ENCODE assay signal across 17 cellular contexts in the genomic region with DNA sequence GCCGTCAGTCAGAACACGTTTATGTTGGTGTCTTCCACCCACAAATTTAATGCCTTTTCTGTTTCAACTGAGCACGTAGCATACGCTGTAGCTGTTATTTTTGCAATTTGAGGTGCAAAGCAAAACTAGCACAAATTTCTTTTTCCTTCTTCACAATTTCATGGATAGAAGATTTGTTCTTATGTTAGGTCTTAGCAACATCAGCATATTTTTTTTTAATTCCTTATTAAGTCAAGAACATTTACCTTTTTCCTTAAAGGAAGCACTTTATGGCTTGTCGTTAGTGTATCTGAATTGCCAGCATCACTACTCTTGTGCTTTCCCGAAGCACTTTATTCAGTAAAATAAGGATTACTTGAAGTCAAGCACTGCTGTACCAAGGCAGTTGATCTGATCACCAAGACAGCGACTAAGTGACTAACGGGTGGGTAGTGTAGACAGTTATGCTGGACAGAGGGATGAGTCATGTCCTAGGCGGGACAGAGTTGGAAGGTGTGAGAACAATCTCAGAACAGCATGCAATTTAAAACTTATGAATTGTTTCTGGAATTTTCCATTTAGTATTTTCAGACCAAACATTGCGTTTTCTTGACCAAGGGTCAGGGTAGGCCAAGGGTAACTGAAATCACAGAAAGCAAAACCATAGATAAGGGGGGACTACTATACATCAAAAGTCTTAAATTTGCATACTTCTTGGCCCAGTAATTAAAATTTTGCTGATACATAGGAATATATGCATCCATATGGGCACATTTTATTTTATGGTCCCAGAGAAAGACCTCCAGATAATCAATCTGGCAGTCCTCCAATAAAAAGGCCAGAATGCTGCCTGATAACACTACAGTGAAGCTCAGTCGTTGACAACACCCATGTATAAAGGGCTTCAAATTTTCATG. TPM values are rescaled to one million over a fixed set of nuclear protein-coding genes. Genes with fewer than 3 reads are reported as not detected.
A peak's percentile ranks its signal among the peaks of the same experiment; 100 is the strongest.
DNase-seq lines count a peak whose midpoint lies in the region; ATAC-seq, FAIRE-seq and TF ChIP-seq lines count a peak whose summit lies in the region.
"Had no signal": no experiment of that assay in that cellular context is flagged by ENCODE, and none has a peak within 500 bp of the region (broad histone marks: within the 10 kb centered on the region; RNA-seq: fewer than 3 reads in every experiment).

No MANE protein-coding gene starts in this region.

- H3K4me3 Mint-ChIP-seq in CD14-positive monocyte, result no peak overlapping the region
- H3K4me3 Mint-ChIP-seq: CD4-positive, alpha-beta memory T cell; WTC11 had no signal

- TF ChIP-seq CTCF in cardiac fibroblast (IDR thresholded peaks at IDR 0.05; ENCODE audit: low read depth, low read length), result no peak
- TF ChIP-seq CTCF in CD14-positive monocyte (IDR thresholded peaks at IDR 0.05), result no peak

- H3K27me3 Mint-ChIP-seq in CD14-positive monocyte (ENCODE audit: low read depth in 3 of 3), result peaks cover 0 to 2% (median 0%) of the 10 kb centered on the region in 3 donors
- H3K27me3 Mint-ChIP-seq: CD4-positive, alpha-beta memory T cell had no signal

- H3K4me1 Mint-ChIP-seq in CD14-positive monocyte, result peaks cover 26% of the 10 kb centered on the region

- H3K4me3 ChIP-seq in cardiac fibroblast (replicated peaks in 1 of 2; ENCODE audit: low read depth in 2 of 2, low read length in 2 of 2), result no peak overlapping the region
- H3K4me3 ChIP-seq: prostate gland, SJSA1 had no signal

- DNase-seq in GM18507 (ENCODE audit: extremely low spot score, insufficient read length, low read depth) (no peak), NCI-H460 (ENCODE audit: extremely low read depth, low read depth) (peak; percentile 26), cardiac fibroblast (ENCODE audit: low read depth in 2 of 2) (peak; percentile 47 to 86), myocyte (ENCODE audit: low read depth) (peak; percentile 48), COR-L47 (lab: John Stamatoyannopoulos, UW) (no peak), CD14-positive monocyte (ENCODE audit: low spot score) (no peak), head of caudate nucleus (no peak)
- DNase-seq: activated gamma-delta T cell treated with Interleukin-2 at 50 U/mL for 16 hours; CD4-positive, alpha-beta memory T cell; midbrain; NCI-H1436; NCI-H774; stimulated activated CD4-positive, alpha-beta T cell treated with anti-CD3 and anti-CD28 coated beads, Interleukin-4, amount 100 ng/mL, for 1 hour had no signal

- H3K27ac Mint-ChIP-seq in CD14-positive monocyte, result peak overlapping the region in 2 of 7 donors; percentile 20 to 41
- H3K27ac Mint-ChIP-seq: WTC11 had no signal

- intact Hi-C loops in CD14-positive monocyte (cut with micrococcal nuclease) (no loop called here), head of caudate nucleus (cut with DNase I) (no loop called here)

- peak; percentile 38 for FAIRE-seq in GM18507 (lab: Jason Lieb, UNC)

- H3K9me3 Mint-ChIP-seq in CD14-positive monocyte, result peaks cover 0 to 2% (median 0%) of the 10 kb centered on the region in 7 donors
- H3K9me3 Mint-ChIP-seq: CD4-positive, alpha-beta memory T cell; WTC11 had no signal

- ATAC-seq in GM18858 (IDR thresholded peaks at IDR 0.05; ENCODE audit: unreplicated experiment), result no peak
- ATAC-seq: WTC11 had no signal

- peaks cover 51 to 62% of the 10 kb centered on the region in 2 donors for H3K36me3 Mint-ChIP-seq in CD14-positive monocyte
- H3K36me3 Mint-ChIP-seq: WTC11 had no signal

RNA-seq across cellular contexts. Expression of gene BABAM2, which starts 13.4 kb away (rescaled TPM):
- 58.8 and 61.1 TPM in 2 replicates for total RNA-seq in NCI-H460 (2014; rRNA removed; shearing (Covaris generic))
- polyA plus RNA-seq in NCI-H460 (2014; cell fraction: nucleus; rRNA removed), result 12.1 and 12.9 TPM in 2 replicates
- 34.6 and 46.2 TPM in 2 replicates for total RNA-seq in myocyte
- 41.0 TPM for polyA plus RNA-seq in myocyte (2012)
- 10 to 100 TPM; 49.3 to 52.8 TPM for polyA plus RNA-seq in CD14-positive monocyte

RNA-seq across cellular contexts. Expression of gene RBKS, which starts 13.7 kb away (rescaled TPM):
- total RNA-seq in NCI-H460 (2014; rRNA removed; shearing (Covaris generic)), result 3.0 and 3.8 TPM in 2 replicates
- polyA plus RNA-seq in NCI-H460 (2014; cell fraction: nucleus; rRNA removed), result 1.6 and 5.3 TPM in 2 replicates
- total RNA-seq in myocyte, result 1.5 and 2.0 TPM in 2 replicates
- 1.9 TPM for polyA plus RNA-seq in myocyte (2012)
- 1 to 10 TPM; 3.9 to 4.3 TPM for polyA plus RNA-seq in CD14-positive monocyte

Comparison
In these comparisons a context has a peak if more than half of its experiments do, and no peak if none do; other contexts are left out.
1. DNase-seq: peak in NCI-H460 (single experiment), cardiac fibroblast (2 of 2) and myocyte (single experiment); none in GM18507 (single experiment), COR-L47 (single experiment), CD14-positive monocyte (single experiment) and head of caudate nucleus (0 of 42).